ENCODE assay signal across 27 cellular contexts in genomic region chr6:111646034-111646433, GRCh38. TPM values are rescaled to one million over a fixed set of nuclear protein-coding genes. Genes with fewer than 3 reads are reported as not detected.
DNase-seq lines count a peak whose midpoint lies in the region; ATAC-seq, FAIRE-seq and TF ChIP-seq lines count a peak whose summit lies in the region.
"Had no signal": no experiment of that assay in that cellular context is flagged by ENCODE, and none has a peak within 500 bp of the region (broad histone marks: within the 10 kb centered on the region; RNA-seq: fewer than 3 reads in every experiment).

No MANE protein-coding gene starts in this region.

- no peak overlapping the region for H3K4me3 Mint-ChIP-seq in nephron
- H3K4me3 Mint-ChIP-seq: CD14-positive monocyte; CD4-positive, alpha-beta T cell; CD8-positive, alpha-beta memory T cell had no signal

- H3K27ac Mint-ChIP-seq in nephron: peak overlapping the region in 2 of 3 experiments; percentile 48 to 82
- H3K27ac Mint-ChIP-seq: CD4-positive, alpha-beta T cell had no signal

- H3K36me3 ChIP-seq in K562 (ENCODE audit: control insufficient read depth, insufficient read depth, low read length) (no peaks in the 10 kb centered on the region), gastrocnemius medialis (no peaks in the 10 kb centered on the region), vagina (no peaks in the 10 kb centered on the region)
- H3K36me3 ChIP-seq: BE2C; BLaER1 treated with 17β-estradiol and CSF1 and Interleukin-3, amounts not matched to agents 10 nM and 100 nM had no signal

- TF ChIP-seq POLR2A in K562 (conservative IDR thresholded peaks at IDR 0.05) (no peak), gastrocnemius medialis (IDR thresholded peaks at IDR 0.05) (no peak), vagina (IDR thresholded peaks at IDR 0.05) (no peak)

- intact Hi-C loops in K562 (cut with micrococcal nuclease): no loop called here
- intact Hi-C loops in gastrocnemius medialis (cut with DNase I; ENCODE audit: low total_unique reads): loop anchor here (5.0 kb wide), 2 partner anchors 114 to 524 kb away; no protein-coding TSS in a partner anchor
- intact Hi-C loops in vagina (cut with DNase I): loop anchor here (10.0 kb wide), 1 partner anchor 381 kb away; no protein-coding TSS in a partner anchor

- no peak for FAIRE-seq in K562 (lab: Jason Lieb, UNC)
- FAIRE-seq: A549, D721Med, GM12878, GM19239, H1 had no signal

- H3K36me3 Mint-ChIP-seq in nephron (ENCODE audit: low read depth): no peaks in the 10 kb centered on the region

- no peak overlapping the region for H2AFZ ChIP-seq in K562 (ENCODE audit: low read depth, low read length)
- H2AFZ ChIP-seq: GM23248 had no signal

- TF ChIP-seq CTCF in K562 (IDR thresholded peaks at IDR 0.05 in 2 of 3, conservative IDR thresholded peaks at IDR 0.05 in 1 of 3; ENCODE audit: insufficient read depth in 2 of 3, low read depth in 1 of 3, low read length in 3 of 3): no peak
- TF ChIP-seq CTCF in nephron (IDR thresholded peaks at IDR 0.05; ENCODE audit: unreplicated experiment in 3 of 3): no peak
- TF ChIP-seq CTCF in gastrocnemius medialis (IDR thresholded peaks at IDR 0.05 in 4 of 5, conservative IDR thresholded peaks at IDR 0.05 in 1 of 5): no peak
- no peak for TF ChIP-seq CTCF in vagina (IDR thresholded peaks at IDR 0.05)

- H3K4me1 ChIP-seq in K562 (replicated peaks in 1 of 2; ENCODE audit: control insufficient read depth in 2 of 2, insufficient read depth in 2 of 2, low read length in 2 of 2): no peaks in the 10 kb centered on the region
- H3K4me1 ChIP-seq in gastrocnemius medialis: peaks cover 32 to 40% of the 10 kb centered on the region in 2 donors
- peaks cover 18% of the 10 kb centered on the region for H3K4me1 ChIP-seq in vagina
- H3K4me1 ChIP-seq: A549, BE2C had no signal

- CTCF ChIA-PET in K562 (lab: Yijun Ruan, JAX; ENCODE audit: low intra/inter-chr PET ratio): interaction anchor here (0.5 kb wide), 1 partner anchor 389 kb away, joined by 3 read pairs; no protein-coding TSS in a partner anchor

- H3K27ac ChIP-seq in K562 (ENCODE audit: extremely low read depth, low read depth, low read length) (no peak overlapping the region), gastrocnemius medialis (peak overlapping the region; percentile 84 to 95 (median 88)), vagina (peak overlapping the region; percentile 68)
- H3K27ac ChIP-seq: A549; BLaER1 treated with 17β-estradiol and CSF1 and Interleukin-3, amounts not matched to agents 10 nM and 100 nM had no signal

- no peak for TF ChIP-seq EP300 in K562 (IDR thresholded peaks at IDR 0.05; ENCODE audit: low read length)

- POLR2A ChIA-PET in K562 (lab: Yijun Ruan, JAX): no interaction called here

- H3K9me1 ChIP-seq in K562 (ENCODE audit: control insufficient read depth, insufficient read depth, low read length): no peaks in the 10 kb centered on the region

- no peak overlapping the region for H3K4me2 ChIP-seq in K562 (ENCODE audit: insufficient read depth, low read length)
- H3K4me2 ChIP-seq: A549; BLaER1 treated with 17β-estradiol and CSF1 and Interleukin-3, amounts not matched to agents 10 nM and 100 nM had no signal

- ATAC-seq in K562 (no peak), gastrocnemius medialis (no peak)
- ATAC-seq: A549, GM12878 had no signal

- WGBS in K562 (ENCODE audit: insufficient coverage, low coverage, missing lambda C conversion rate): no CpG with 5 or more reads among the region's 2 CpGs

- in situ Hi-C loops in K562 (cut with MboI) (loop anchor here (10.0 to 25.0 kb wide), 2 partner anchors 384 to 591 kb away; a partner anchor contains a TSS), gastrocnemius medialis (cut with MboI; ENCODE audit: low sequenced_read_pairs in 4 of 4) (loop anchor here (10.0 to 25.0 kb wide), 3 partner anchors 284 to 384 kb away; a partner anchor contains a TSS)

- BruUV-seq in K562 (replicated peaks; lab: Mats Ljungman, UMichigan): no TSS peak

- H3K4me3 ChIP-seq in K562 (no peak overlapping the region), gastrocnemius medialis (no peak overlapping the region), vagina (no peak overlapping the region)
- H3K4me3 ChIP-seq: A549; BLaER1 treated with 17β-estradiol and CSF1 and Interleukin-3, amounts not matched to agents 10 nM and 100 nM; GM12878; GM23248 had no signal

- H3K27me3 Mint-ChIP-seq in nephron (ENCODE audit: low read depth): peaks cover 6% of the 10 kb centered on the region
- H3K27me3 Mint-ChIP-seq: CD4-positive, alpha-beta T cell; CD8-positive, alpha-beta memory T cell had no signal

- no peaks in the 10 kb centered on the region for H4K20me1 ChIP-seq in K562 (replicated peaks; ENCODE audit: control insufficient read depth, insufficient read depth, low read length)
- H4K20me1 ChIP-seq: BLaER1 treated with 17β-estradiol and CSF1 and Interleukin-3, amounts not matched to agents 10 nM and 100 nM had no signal

- no peak for TF ChIP-seq RAD21 in K562 (CRISPR knock-in tag; conservative IDR thresholded peaks at IDR 0.05 in 1 of 2, IDR thresholded peaks at IDR 0.05 in 1 of 2)

- H3K27me3 ChIP-seq in K562 (ENCODE audit: control insufficient read depth in 2 of 2, insufficient read depth in 2 of 2, low read length in 2 of 2) (peaks cover 7 to 11% of the 10 kb centered on the region in 2 experiments; a peak in 4 of 5 replicates), gastrocnemius medialis (no peaks in the 10 kb centered on the region), vagina (no peaks in the 10 kb centered on the region)
- H3K27me3 ChIP-seq: BE2C; BLaER1 treated with 17β-estradiol and CSF1 and Interleukin-3, amounts not matched to agents 10 nM and 100 nM had no signal

- DNase-seq in K562 (ENCODE audit: extremely low read depth in 1 of 4, low spot score in 3 of 4) (no peak), gastrocnemius medialis (no peak), vagina (ENCODE audit: extremely low spot score in 2 of 2) (no peak), NK-92 (lab: John Stamatoyannopoulos, UW; ENCODE audit: unreplicated experiment) (no peak), hippocampal formation (lab: John Stamatoyannopoulos, UW) (no peak)
- no peak for DNase-seq in activated CD4-positive, alpha-beta T cell treated with anti-CD3 and anti-CD28 coated beads for 1 hour
- DNase-seq: 8988T; ACHN; AML-193; BE2C; CD4-positive, alpha-beta T cell; CD8-positive, alpha-beta memory T cell; DMS 273 treated with DMSO at 0.1 percent for 48 hours; DMS79; EL; GDM1; GM23248; H7; HCEC 1CT had no signal

- H3K9ac ChIP-seq in K562 (ENCODE audit: insufficient read depth in 1 of 2, low read depth in 2 of 2, low read length in 2 of 2): no peak overlapping the region
- H3K9ac ChIP-seq: BLaER1 treated with 17β-estradiol and CSF1 and Interleukin-3, amounts not matched to agents 10 nM and 100 nM had no signal

- no peaks in the 10 kb centered on the region for H3K9me3 Mint-ChIP-seq in nephron
- H3K9me3 Mint-ChIP-seq: CD4-positive, alpha-beta T cell; CD8-positive, alpha-beta memory T cell had no signal

- H3K9me3 ChIP-seq in K562 (replicated peaks; ENCODE audit: control insufficient read depth, insufficient read depth, low read depth, low read length) (no peaks in the 10 kb centered on the region; the same call in 1 of the 2 replicates), gastrocnemius medialis (no peaks in the 10 kb centered on the region), vagina (no peaks in the 10 kb centered on the region)
- H3K9me3 ChIP-seq: A549; BE2C; BLaER1 treated with 17β-estradiol and CSF1 and Interleukin-3, amounts not matched to agents 10 nM and 100 nM had no signal

- H3K4me1 Mint-ChIP-seq in nephron: peaks cover 26% of the 10 kb centered on the region
- H3K4me1 Mint-ChIP-seq: CD8-positive, alpha-beta memory T cell had no signal

- H3K79me2 ChIP-seq in K562 (ENCODE audit: control insufficient read depth, insufficient read depth, low read length): no peaks in the 10 kb centered on the region

TF ChIP-seq in K562, 482 proteins besides CTCF, POLR2A, EP300 and RAD21:
- no peak for TF ChIP-seq SMAD1 (IDR thresholded peaks at IDR 0.05; ENCODE audit: low read depth, low read length, partially characterized antibody)
- TF ChIP-seq ZBTB8A (IDR thresholded peaks at IDR 0.05; ENCODE audit: partially characterized antibody): no peak
- TF ChIP-seq ZNF12 (CRISPR knock-in tag; IDR thresholded peaks at IDR 0.05): 0 out of 2 replicates have a peak, but pooled peaks have one; percentile 56
TF ChIP-seq in K562: peak in this region for 1.

RNA-seq across cellular contexts. Expression of gene TRAF3IP2, which starts 40.4 kb away (rescaled TPM):
- total RNA-seq in K562 (2011; cell fraction: chromatin; rRNA removed; ENCODE audit: low replicate concordance): 7.6 and 9.6 TPM in 2 replicates
- 5.0 and 6.0 TPM in 2 replicates for total RNA-seq in K562 (2011; cell fraction: nucleolus; rRNA removed)
- total RNA-seq in K562 (2011; cell fraction: nucleoplasm; rRNA removed): 8.3 TPM in 2 replicates
- total RNA-seq in K562 (2014; rRNA removed): 13.8 and 16.5 TPM in 2 replicates
- total RNA-seq in K562 (2014; rRNA removed; fragmentation: Illumina TruSeq; extraction: Trizol): 12.3 and 13.4 TPM in 2 replicates
- total RNA-seq in K562 (2015; rRNA removed; fragmentation: Illumina TruSeq; extraction: Trizol): 9.1 and 11.7 TPM in 2 replicates
- 14.6 and 14.8 TPM in 2 replicates for total RNA-seq in K562 (2021)
- polyA plus RNA-seq in K562 (2011; rRNA removed): 11.3 and 16.7 TPM in 2 replicates
- polyA plus RNA-seq in K562 (2011; cell fraction: cytosol; rRNA removed): 16.7 and 19.0 TPM in 2 replicates
- 5.7 and 9.2 TPM in 2 replicates for polyA plus RNA-seq in K562 (2011; cell fraction: nucleus; rRNA removed)
- 10.6 and 21.6 TPM in 2 replicates for polyA plus RNA-seq in K562 (2012)
- 18.9 and 20.3 TPM in 2 replicates for polyA plus RNA-seq in K562 (2014; fragmentation: Illumina TruSeq; extraction: Trizol)
- polyA plus RNA-seq in K562 (2014; fragmentation: Nextera tagmentation; extraction: Ambion mirVana): 10 to 100 TPM in 1 of 2 experiments, 1 to 10 TPM in 1; 7.3 to 12.1 TPM
- 10.2 and 15.8 TPM in 2 replicates for polyA plus RNA-seq in K562 (2014; rRNA removed)
- polyA minus RNA-seq in K562 (2011; rRNA and poly(A)+ RNA removed): 14.7 and 15.1 TPM in 2 replicates
- polyA minus RNA-seq in K562 (2011; cell fraction: cytosol; rRNA and poly(A)+ RNA removed): 9.2 and 9.9 TPM in 2 replicates
- 6.7 and 7.4 TPM in 2 replicates for polyA minus RNA-seq in K562 (2011; cell fraction: nucleus; rRNA and poly(A)+ RNA removed)
- 10 to 100 TPM; 11.0 to 31.1 (median 17.3) TPM for total RNA-seq in gastrocnemius medialis
- 35.1 TPM for total RNA-seq in vagina
